In the genomic region with DNA sequence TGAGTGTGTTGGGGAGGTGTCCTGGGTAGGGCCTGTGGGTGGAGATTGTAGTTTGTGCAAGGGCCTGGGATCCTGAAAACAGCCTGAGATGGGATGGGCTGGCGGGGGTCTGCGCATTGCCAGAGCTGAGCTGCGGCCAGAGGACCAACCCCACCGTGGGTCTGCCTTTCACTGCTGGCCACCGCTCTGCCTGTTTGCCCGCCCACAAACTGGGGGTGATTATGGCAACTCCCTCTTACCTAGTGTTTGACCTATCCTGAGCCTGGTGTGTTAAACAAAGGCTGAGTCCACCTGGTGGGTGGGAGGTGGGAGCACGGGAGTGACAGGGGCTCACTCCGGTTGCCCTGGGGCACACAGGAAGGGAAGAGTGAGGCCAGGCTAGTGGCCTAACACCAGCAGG, we compare ENCODE assay signal across 1 cellular context.
TF ChIP-seq lines count a peak whose summit lies in the region.

No MANE protein-coding gene starts in this region.

TF ChIP-seq in HepG2, 621 proteins besides CTCF, POLR2A, EP300 and RAD21:
- TF ChIP-seq ZNF572 (CRISPR knock-in tag; IDR thresholded peaks at IDR 0.05) (no peak), HCFC1 (IDR thresholded peaks at IDR 0.05; ENCODE audit: low read depth, low read length) (no peak), ZNF605 (CRISPR knock-in tag; IDR thresholded peaks at IDR 0.05) (no peak), HOXD1 (CRISPR knock-in tag; IDR thresholded peaks at IDR 0.05) (no peak), ZNF790 (CRISPR knock-in tag; IDR thresholded peaks at IDR 0.05; ENCODE audit: borderline replicate concordance) (no peak), NPAS2 (CRISPR knock-in tag; IDR thresholded peaks at IDR 0.05; ENCODE audit: borderline replicate concordance) (no peak), KMT2A (CRISPR knock-in tag; IDR thresholded peaks at IDR 0.05) (no peak), PAF1 (CRISPR knock-in tag; IDR thresholded peaks at IDR 0.05) (no peak), ZNF704 (CRISPR knock-in tag; IDR thresholded peaks at IDR 0.05; ENCODE audit: borderline replicate concordance) (no peak), KLF12 (CRISPR knock-in tag; IDR thresholded peaks at IDR 0.05; ENCODE audit: borderline replicate concordance) (no peak), MYC (CRISPR knock-in tag; IDR thresholded peaks at IDR 0.05; ENCODE audit: borderline replicate concordance) (no peak), HOXA7 (CRISPR knock-in tag; IDR thresholded peaks at IDR 0.05) (no peak), CBX5 (CRISPR knock-in tag; IDR thresholded peaks at IDR 0.05; ENCODE audit: borderline replicate concordance) (no peak), RBFOX2 (IDR thresholded peaks at IDR 0.05; ENCODE audit: low read depth, low read length) (no peak)
- TF ChIP-seq, protein P1, sequence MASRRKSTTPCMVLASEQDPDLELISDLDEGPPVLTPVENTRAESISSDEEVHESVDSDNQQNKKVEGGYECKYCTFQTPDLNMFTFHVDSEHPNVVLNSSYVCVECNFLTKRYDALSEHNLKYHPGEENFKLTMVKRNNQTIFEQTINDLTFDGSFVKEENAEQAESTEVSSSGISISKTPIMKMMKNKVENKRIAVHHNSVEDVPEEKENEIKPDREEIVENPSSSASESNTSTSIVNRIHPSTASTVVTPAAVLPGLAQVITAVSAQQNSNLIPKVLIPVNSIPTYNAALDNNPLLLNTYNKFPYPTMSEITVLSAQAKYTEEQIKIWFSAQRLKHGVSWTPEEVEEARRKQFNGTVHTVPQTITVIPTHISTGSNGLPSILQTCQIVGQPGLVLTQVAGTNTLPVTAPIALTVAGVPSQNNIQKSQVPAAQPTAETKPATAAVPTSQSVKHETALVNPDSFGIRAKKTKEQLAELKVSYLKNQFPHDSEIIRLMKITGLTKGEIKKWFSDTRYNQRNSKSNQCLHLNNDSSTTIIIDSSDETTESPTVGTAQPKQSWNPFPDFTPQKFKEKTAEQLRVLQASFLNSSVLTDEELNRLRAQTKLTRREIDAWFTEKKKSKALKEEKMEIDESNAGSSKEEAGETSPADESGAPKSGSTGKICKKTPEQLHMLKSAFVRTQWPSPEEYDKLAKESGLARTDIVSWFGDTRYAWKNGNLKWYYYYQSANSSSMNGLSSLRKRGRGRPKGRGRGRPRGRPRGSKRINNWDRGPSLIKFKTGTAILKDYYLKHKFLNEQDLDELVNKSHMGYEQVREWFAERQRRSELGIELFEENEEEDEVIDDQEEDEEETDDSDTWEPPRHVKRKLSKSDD (CRISPR knock-in tag; IDR thresholded peaks at IDR 0.05; ENCODE audit: low read depth), result no peak
- TF ChIP-seq, protein P2, sequence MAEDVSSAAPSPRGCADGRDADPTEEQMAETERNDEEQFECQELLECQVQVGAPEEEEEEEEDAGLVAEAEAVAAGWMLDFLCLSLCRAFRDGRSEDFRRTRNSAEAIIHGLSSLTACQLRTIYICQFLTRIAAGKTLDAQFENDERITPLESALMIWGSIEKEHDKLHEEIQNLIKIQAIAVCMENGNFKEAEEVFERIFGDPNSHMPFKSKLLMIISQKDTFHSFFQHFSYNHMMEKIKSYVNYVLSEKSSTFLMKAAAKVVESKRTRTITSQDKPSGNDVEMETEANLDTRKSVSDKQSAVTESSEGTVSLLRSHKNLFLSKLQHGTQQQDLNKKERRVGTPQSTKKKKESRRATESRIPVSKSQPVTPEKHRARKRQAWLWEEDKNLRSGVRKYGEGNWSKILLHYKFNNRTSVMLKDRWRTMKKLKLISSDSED (CRISPR knock-in tag; IDR thresholded peaks at IDR 0.05), result no peak
- TF ChIP-seq, protein P3, sequence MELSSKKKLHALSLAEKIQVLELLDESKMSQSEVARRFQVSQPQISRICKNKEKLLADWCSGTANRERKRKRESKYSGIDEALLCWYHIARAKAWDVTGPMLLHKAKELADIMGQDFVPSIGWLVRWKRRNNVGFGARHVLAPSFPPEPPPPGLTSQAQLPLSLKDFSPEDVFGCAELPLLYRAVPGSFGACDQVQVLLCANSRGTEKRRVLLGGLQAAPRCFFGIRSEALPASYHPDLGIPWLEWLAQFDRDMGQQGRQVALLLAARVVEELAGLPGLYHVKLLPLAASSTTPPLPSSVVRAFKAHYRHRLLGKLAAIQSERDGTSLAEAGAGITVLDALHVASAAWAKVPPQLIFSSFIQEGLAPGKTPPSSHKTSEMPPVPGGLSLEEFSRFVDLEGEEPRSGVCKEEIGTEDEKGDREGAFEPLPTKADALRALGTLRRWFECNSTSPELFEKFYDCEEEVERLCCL (CRISPR knock-in tag; IDR thresholded peaks at IDR 0.05; ENCODE audit: borderline replicate concordance), result no peak
- TF ChIP-seq, protein P4, sequence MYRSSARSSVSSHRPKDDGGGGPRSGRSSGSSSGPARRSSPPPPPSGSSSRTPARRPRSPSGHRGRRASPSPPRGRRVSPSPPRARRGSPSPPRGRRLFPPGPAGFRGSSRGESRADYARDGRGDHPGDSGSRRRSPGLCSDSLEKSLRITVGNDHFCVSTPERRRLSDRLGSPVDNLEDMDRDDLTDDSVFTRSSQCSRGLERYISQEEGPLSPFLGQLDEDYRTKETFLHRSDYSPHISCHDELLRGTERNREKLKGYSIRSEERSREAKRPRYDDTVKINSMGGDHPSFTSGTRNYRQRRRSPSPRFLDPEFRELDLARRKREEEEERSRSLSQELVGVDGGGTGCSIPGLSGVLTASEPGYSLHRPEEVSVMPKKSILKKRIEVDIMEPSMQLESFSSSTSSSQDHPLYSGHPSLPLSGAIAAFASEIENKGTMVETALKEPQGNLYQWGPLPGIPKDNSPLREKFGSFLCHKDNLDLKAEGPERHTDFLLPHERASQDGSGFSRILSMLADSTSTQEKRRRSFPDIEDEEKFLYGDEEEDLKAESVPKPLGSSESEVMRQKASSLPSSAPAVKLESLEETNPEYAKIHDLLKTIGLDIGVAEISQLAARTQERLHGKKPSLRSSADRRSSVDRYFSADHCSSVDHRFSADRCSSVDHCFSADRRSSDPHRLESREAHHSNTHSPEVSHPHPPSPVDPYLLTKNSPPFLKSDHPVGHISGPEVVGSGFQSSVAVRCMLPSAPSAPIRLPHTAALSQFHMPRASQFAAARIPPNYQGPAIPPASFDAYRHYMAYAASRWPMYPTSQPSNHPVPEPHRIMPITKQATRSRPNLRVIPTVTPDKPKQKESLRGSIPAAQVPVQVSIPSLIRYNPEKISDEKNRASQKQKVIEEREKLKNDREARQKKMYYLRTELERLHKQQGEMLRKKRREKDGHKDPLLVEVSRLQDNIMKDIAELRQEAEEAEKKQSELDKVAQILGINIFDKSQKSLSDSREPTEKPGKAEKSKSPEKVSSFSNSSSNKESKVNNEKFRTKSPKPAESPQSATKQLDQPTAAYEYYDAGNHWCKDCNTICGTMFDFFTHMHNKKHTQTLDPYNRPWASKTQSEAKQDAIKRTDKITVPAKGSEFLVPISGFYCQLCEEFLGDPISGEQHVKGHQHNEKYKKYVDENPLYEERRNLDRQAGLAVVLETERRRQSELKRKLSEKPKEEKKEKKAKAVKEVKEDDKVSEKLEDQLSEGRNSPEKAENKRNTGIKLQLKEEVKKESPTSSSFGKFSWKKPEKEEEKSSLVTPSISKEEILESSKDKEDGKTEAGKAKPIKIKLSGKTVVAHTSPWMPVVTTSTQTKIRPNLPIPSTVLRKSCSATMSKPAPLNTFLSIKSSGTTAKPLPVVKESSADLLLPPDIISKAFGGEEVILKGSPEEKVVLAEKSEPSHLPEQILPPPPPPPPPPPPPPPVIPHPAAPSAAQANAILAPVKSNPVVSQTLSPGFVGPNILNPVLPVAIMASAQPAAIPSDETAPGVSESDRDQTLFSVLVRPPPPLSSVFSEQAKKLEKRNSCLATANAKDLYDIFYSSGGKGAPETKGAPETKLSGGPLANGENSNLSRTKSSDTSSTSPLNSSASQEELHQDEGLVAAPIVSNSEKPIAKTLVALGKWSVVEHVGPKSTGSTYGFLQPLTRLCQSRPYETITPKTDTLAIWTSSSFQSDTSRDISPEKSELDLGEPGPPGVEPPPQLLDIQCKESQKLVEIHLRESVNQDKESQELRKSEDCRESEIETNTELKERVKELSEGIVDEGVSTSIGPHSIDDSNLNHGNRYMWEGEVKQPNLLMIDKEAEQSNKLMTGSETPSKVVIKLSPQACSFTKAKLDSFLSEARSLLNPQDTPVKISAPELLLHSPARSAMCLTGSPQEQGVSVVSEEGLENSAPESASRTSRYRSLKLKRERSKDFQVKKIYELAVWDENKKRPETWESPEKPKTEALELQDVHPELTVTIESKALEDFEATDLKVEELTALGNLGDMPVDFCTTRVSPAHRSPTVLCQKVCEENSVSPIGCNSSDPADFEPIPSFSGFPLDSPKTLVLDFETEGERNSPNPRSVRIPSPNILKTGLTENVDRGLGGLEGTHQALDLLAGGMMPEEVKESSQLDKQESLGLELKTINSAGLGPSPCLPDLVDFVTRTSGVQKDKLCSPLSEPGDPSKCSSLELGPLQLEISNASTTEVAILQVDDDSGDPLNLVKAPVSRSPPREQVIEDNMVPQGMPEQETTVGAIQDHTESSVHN (CRISPR knock-in tag; IDR thresholded peaks at IDR 0.05), result no peak
